ENCODE assay signal across 9 cellular contexts in the genomic region with DNA sequence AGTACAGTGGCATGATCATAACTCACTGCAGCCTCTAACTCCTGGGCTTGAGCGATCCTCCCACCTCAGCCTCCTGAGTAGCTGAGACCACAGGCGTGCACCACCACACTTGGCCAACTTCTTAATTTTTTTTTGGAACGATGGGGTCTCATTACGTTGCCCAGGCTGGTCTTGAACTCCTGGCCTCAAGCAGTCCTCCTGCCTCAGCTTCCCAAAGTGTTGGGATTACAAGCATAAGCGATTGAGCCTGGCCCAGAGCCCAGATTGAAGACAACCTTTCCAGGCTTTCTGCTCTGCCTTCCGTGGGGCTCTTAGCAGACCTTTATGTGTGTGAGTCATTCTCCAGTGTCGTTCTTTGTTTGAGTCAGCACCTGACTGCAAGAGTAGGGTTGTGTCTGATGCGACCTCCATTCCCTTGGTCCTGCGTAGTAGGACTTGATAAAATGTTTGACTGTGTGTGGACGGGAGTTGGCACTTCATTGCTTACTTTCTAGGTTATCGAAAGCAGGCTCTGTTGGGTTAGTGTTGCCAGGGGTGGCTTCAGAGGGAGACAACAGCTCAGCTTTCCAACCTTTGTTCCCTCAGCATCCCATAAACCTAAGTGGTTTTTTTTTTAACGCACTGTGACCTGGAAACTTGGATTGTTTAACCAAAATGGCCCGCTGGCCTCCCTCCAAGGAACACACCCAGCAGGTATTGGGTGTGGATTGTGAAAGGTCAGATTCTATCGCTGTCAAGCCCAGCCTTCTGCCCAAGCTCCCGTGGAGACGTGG. TPM values are rescaled to one million over a fixed set of nuclear protein-coding genes. Genes with fewer than 3 reads are reported as not detected.
DNase-seq lines count a peak whose midpoint lies in the region; ATAC-seq, FAIRE-seq and TF ChIP-seq lines count a peak whose summit lies in the region.
"Had no signal": no experiment of that assay in that cellular context is flagged by ENCODE, and none has a peak within 500 bp of the region (broad histone marks: within the 10 kb centered on the region; RNA-seq: fewer than 3 reads in every experiment).

No MANE protein-coding gene starts in this region.

- no peak overlapping the region for H2BK120ac ChIP-seq in mesenchymal stem cell (ENCODE audit: low read depth, low read length)

- peaks cover 34% of the 10 kb centered on the region for H3K4me1 ChIP-seq in A549
- H3K4me1 ChIP-seq in mesenchymal stem cell (ENCODE audit: control insufficient read depth, insufficient read depth, low read depth, low read length): peaks cover 2% of the 10 kb centered on the region

- H4K8ac ChIP-seq in mesenchymal stem cell (ENCODE audit: low read length): peak overlapping the region; percentile 0

- no peak for TF ChIP-seq CTCF in A549 (IDR thresholded peaks at IDR 0.05)
- no peak for TF ChIP-seq CTCF in LNCaP clone FGC (IDR thresholded peaks at IDR 0.05; ENCODE audit: control insufficient read depth, extremely low read depth, insufficient read depth)
- no peak for TF ChIP-seq CTCF in GM10266 (IDR thresholded peaks at IDR 0.05; ENCODE audit: control insufficient read depth, insufficient read depth, low read depth, missing control alignments)

- no peak overlapping the region for H2AK5ac ChIP-seq in mesenchymal stem cell (ENCODE audit: low read length, severe bottlenecking)

- no peaks in the 10 kb centered on the region for H3K9me3 ChIP-seq in A549
- no peaks in the 10 kb centered on the region for H3K9me3 ChIP-seq in mesenchymal stem cell (ENCODE audit: control insufficient read depth, low read length)

- POLR2A ChIA-PET in A549 (lab: Yijun Ruan, JAX): interaction anchor here (2.2 kb wide), 1 partner anchor 26 kb away, joined by 16 read pairs; a partner anchor contains a TSS

- H3K27ac ChIP-seq in A549 (peak overlapping the region; percentile 64 to 82), mesenchymal stem cell (ENCODE audit: low read length, poor library complexity, severe bottlenecking) (no peak overlapping the region)

- WGBS in A549 (ENCODE audit: missing lambda C conversion rate): 15% methylated on average over 16 of the region's 16 CpGs
- WGBS in mesenchymal stem cell: 85% methylated on average over 16 of the region's 16 CpGs

- no peak overlapping the region for H3K9ac ChIP-seq in mesenchymal stem cell (ENCODE audit: low read length)

- H2BK15ac ChIP-seq in mesenchymal stem cell (ENCODE audit: low read depth, poor library complexity, severe bottlenecking): no peak overlapping the region

- H3K23ac ChIP-seq in mesenchymal stem cell (ENCODE audit: low read length in 2 of 2): no peak overlapping the region

- H3K18ac ChIP-seq in mesenchymal stem cell (ENCODE audit: low read depth in 1 of 2, low read length in 2 of 2): no peak overlapping the region

- TF ChIP-seq EP300 in A549 (IDR thresholded peaks at IDR 0.05): peak in 1 of 2 experiments; percentile 31; a peak in 1 of 5 replicates

- no peak overlapping the region for H4K91ac ChIP-seq in mesenchymal stem cell (ENCODE audit: low read length)

- H3K14ac ChIP-seq in mesenchymal stem cell (ENCODE audit: low read length in 2 of 2): no peak overlapping the region

- TF ChIP-seq POLR2A in A549 (IDR thresholded peaks at IDR 0.05; ENCODE audit: low read length): no peak
- TF ChIP-seq POLR2A in GM12891 (IDR thresholded peaks at IDR 0.05; ENCODE audit: low read depth, low read length): no peak

- H2AFZ ChIP-seq in mesenchymal stem cell (ENCODE audit: low read depth, low read length): no peak overlapping the region

- H2BK12ac ChIP-seq in mesenchymal stem cell (ENCODE audit: low read length in 2 of 2): no peak overlapping the region

- H3K36me3 ChIP-seq in mesenchymal stem cell (ENCODE audit: control insufficient read depth in 1 of 2, insufficient read depth in 2 of 2, low read depth in 1 of 2, low read length in 2 of 2): peaks cover 24 to 50% of the 10 kb centered on the region in 2 experiments

- peaks cover 19% of the 10 kb centered on the region for H3K79me1 ChIP-seq in mesenchymal stem cell (replicated peaks; ENCODE audit: low read length, poor library complexity, severe bottlenecking)

- DNase-seq in A549 (ENCODE audit: low read depth in 1 of 2, low spot score in 1 of 2): peak; percentile 87 to 95
- peak; percentile 98 for DNase-seq in LNCaP clone FGC (ENCODE audit: low read depth)
- peak; percentile 30 for DNase-seq in astrocyte of the hippocampus (ENCODE audit: low read depth, low spot score)
- peak; percentile 26 for DNase-seq in mesenchymal stem cell
- no peak for DNase-seq in effector CD4-positive, alpha-beta T cell
- DNase-seq in OCI-M2 (lab: John Stamatoyannopoulos, UW; ENCODE audit: unreplicated experiment): no peak
- no peak for DNase-seq in GM10266 (ENCODE audit: extremely low spot score)
- DNase-seq in GM12891 (ENCODE audit: insufficient read length, low spot score): no peak
- DNase-seq: Kasumi-1 had no signal

- H3K4me3 ChIP-seq in A549 (peak overlapping the region; percentile 16; the same call in 1 of the 3 replicates), LNCaP clone FGC (ENCODE audit: low read depth, low read length) (0 out of 2 replicates have a peak overlapping the region, but pooled peaks have one; percentile 11), mesenchymal stem cell (ENCODE audit: insufficient read depth in 1 of 2, low read depth in 1 of 2, low read length in 2 of 2) (no peak overlapping the region)

- no peaks in the 10 kb centered on the region for H3K27me3 ChIP-seq in mesenchymal stem cell (ENCODE audit: control insufficient read depth in 1 of 2, insufficient read depth in 1 of 2, low read length in 2 of 2)

- CTCF ChIA-PET in A549 (lab: Yijun Ruan, JAX): interaction anchor here (0.7 to 1.7 kb wide), 7 partner anchors 10 to 68 kb away, joined by 3 to 5 read pairs (median 3); a partner anchor contains a TSS

- 0 out of 5 replicates have a peak, but pooled peaks of 1 of the 2 experiments have one; percentile 7 for TF ChIP-seq RAD21 in A549 (conservative IDR thresholded peaks at IDR 0.05 in 1 of 2, IDR thresholded peaks at IDR 0.05 in 1 of 2)

- no peak overlapping the region for H2BK5ac ChIP-seq in mesenchymal stem cell (ENCODE audit: low read depth, low read length, poor library complexity, severe bottlenecking)

- ATAC-seq in A549: peak; percentile 95

- no peak overlapping the region for H3K4ac ChIP-seq in mesenchymal stem cell (ENCODE audit: low read depth in 1 of 2, low read length in 2 of 2)

- H3K4me2 ChIP-seq in A549: peak overlapping the region; percentile 65
- no peak overlapping the region for H3K4me2 ChIP-seq in mesenchymal stem cell (ENCODE audit: low read length, poor library complexity, severe bottlenecking)

- FAIRE-seq in A549 (lab: Jason Lieb, UNC) (peak; percentile 73), GM12891 (lab: Jason Lieb, UNC) (no peak)

TF ChIP-seq in A549, 52 proteins besides CTCF, POLR2A, EP300 and RAD21 (continues in another document):
- TF ChIP-seq POLR2AphosphoS2 (conservative IDR thresholded peaks at IDR 0.05; ENCODE audit: low read length) (no peak), MYC (IDR thresholded peaks at IDR 0.05; ENCODE audit: borderline replicate concordance, low read length) (no peak), MAFK (IDR thresholded peaks at IDR 0.05; ENCODE audit: partially characterized antibody) (peak; percentile 81), MAZ (IDR thresholded peaks at IDR 0.05; ENCODE audit: borderline replicate concordance, low read depth, low read length) (no peak), ZSCAN20 (CRISPR knock-in tag; IDR thresholded peaks at IDR 0.05) (no peak), TP53 (CRISPR knock-in tag; IDR thresholded peaks at IDR 0.05) (no peak), NR3C1 (IDR thresholded peaks at IDR 0.05) (no peak), KDM1A (IDR thresholded peaks at IDR 0.05; ENCODE audit: low read depth) (no peak), NPAS2 (CRISPR knock-in tag; IDR thresholded peaks at IDR 0.05; ENCODE audit: borderline replicate concordance) (no peak), RFX5 (IDR thresholded peaks at IDR 0.05) (0 out of 2 replicates have a peak, but pooled peaks have one; percentile 24)
- TF ChIP-seq, protein P1, sequence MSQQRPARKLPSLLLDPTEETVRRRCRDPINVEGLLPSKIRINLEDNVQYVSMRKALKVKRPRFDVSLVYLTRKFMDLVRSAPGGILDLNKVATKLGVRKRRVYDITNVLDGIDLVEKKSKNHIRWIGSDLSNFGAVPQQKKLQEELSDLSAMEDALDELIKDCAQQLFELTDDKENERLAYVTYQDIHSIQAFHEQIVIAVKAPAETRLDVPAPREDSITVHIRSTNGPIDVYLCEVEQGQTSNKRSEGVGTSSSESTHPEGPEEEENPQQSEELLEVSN (IDR thresholded peaks at IDR 0.05; ENCODE audit: borderline replicate concordance, low read depth): no peak

TF ChIP-seq in GM12891, 5 proteins besides CTCF, POLR2A, EP300 and RAD21:
- TF ChIP-seq SPI1 (IDR thresholded peaks at IDR 0.05; ENCODE audit: low read depth, low read length) (no peak), PAX5 (IDR thresholded peaks at IDR 0.05; ENCODE audit: insufficient read depth, low read length, severe bottlenecking) (no peak), POLR2AphosphoS5 (IDR thresholded peaks at IDR 0.05; ENCODE audit: low read depth, low read length) (no peak), TAF1 (IDR thresholded peaks at IDR 0.05; ENCODE audit: low read depth, low read length) (no peak), POU2F2 (IDR thresholded peaks at IDR 0.05; ENCODE audit: low read depth, low read length) (no peak)

RNA-seq across cellular contexts. Expression of a gene that starts 26.4 kb away (rescaled TPM):
- polyA plus RNA-seq in A549 (2011; rRNA removed): 8.2 and 11.6 TPM in 2 replicates
- 7.8 and 9.8 TPM in 2 replicates for polyA plus RNA-seq in A549 (2012; cell fraction: cytosol; rRNA removed)
- 23.0 and 27.4 TPM in 2 replicates for polyA plus RNA-seq in A549 (2012; cell fraction: nucleus; rRNA removed)
- 8.6 to 10.0 TPM (median 9.4 TPM) in 3 replicates for polyA plus RNA-seq in A549 (2017; fragmentation: RNase III; extraction: RNeasy Plus Mini Kit Qiagen cat#74134 plus additional on column Dnase treatment)
- 24.1 and 32.6 TPM in 2 replicates for polyA minus RNA-seq in A549 (2011; rRNA and poly(A)+ RNA removed)
- polyA plus RNA-seq in mesenchymal stem cell (2013, experiment 1 of 2): 9.4 TPM
- 8.5 TPM for polyA plus RNA-seq in mesenchymal stem cell (2013, experiment 2 of 2)
- polyA plus RNA-seq in GM12891 (2012; ENCODE audit: low read depth, missing spikeins): 8.1 TPM

Comparison
In these comparisons a context has a peak if more than half of its experiments do, and no peak if none do; other contexts are left out.
1. DNase-seq: peak in A549 (2 of 2), LNCaP clone FGC (single experiment), astrocyte of the hippocampus (single experiment) and mesenchymal stem cell (single experiment); none in effector CD4-positive, alpha-beta T cell (single experiment), OCI-M2 (single experiment), GM10266 (single experiment) and GM12891 (single experiment).
2. H3K4me3 ChIP-seq: peak in A549 (single experiment) and LNCaP clone FGC (single experiment); none in mesenchymal stem cell (0 of 2).